In genomic region chr6:32968093-32968769, GRCh38 we compare ENCODE assay signal across 7 cellular contexts. TPM values are rescaled to one million over a fixed set of nuclear protein-coding genes. Genes with fewer than 3 reads are reported as not detected.
DNase-seq lines count a peak whose midpoint lies in the region; ATAC-seq, FAIRE-seq and TF ChIP-seq lines count a peak whose summit lies in the region.

BRD2 (plus strand) TSS chr6:32968594; CDS start chr6:32972899, 4,305 bp downstream.

- TF ChIP-seq CTCF in WTC11 (IDR thresholded peaks at IDR 0.05) = no peak
- no peak for TF ChIP-seq CTCF in bronchial epithelial cell (IDR thresholded peaks at IDR 0.05; ENCODE audit: insufficient read depth, low read length, severe bottlenecking)
- TF ChIP-seq CTCF in smooth muscle cell (IDR thresholded peaks at IDR 0.05; ENCODE audit: borderline replicate concordance, insufficient read depth, poor library complexity, severe bottlenecking) = no peak

- peaks cover 54% of the 10 kb centered on the region for H3K79me2 ChIP-seq in smooth muscle cell (ENCODE audit: low read depth)

- peak within 1 kb of the TSS; percentile 98 for H3K4me3 Mint-ChIP-seq in WTC11

- H4K20me1 ChIP-seq in smooth muscle cell (ENCODE audit: low read depth) = peaks cover 24% of the 10 kb centered on the region

- H3K4me2 ChIP-seq in smooth muscle cell = peak within 1 kb of the TSS; percentile 95

- H3K4me3 ChIP-seq in bronchial epithelial cell (ENCODE audit: low read depth, low read length) (peak within 1 kb of the TSS; percentile 91), smooth muscle cell (peak within 1 kb of the TSS; percentile 84)

- DNase-seq in NCI-H2227 (lab: John Stamatoyannopoulos, UW; ENCODE audit: unreplicated experiment) (peak; percentile 97), WTC11 (ENCODE audit: low spot score) (peak; percentile 94), bronchial epithelial cell (ENCODE audit: low read depth) (peak; percentile 86), iPS-NIHi7 (ENCODE audit: extremely low spot score) (peak; percentile 85), smooth muscle cell (lab: John Stamatoyannopoulos, UW; ENCODE audit: unreplicated experiment) (peak; percentile 99)

- CTCF ChIA-PET in WTC11 (lab: Charles Lee) = interaction anchor here (0.7 to 11.8 kb wide), 15 partner anchors 13 to 155 kb away, joined by 3 to 205 read pairs (median 6); partner anchors contain the start of genes HLA-DMA, PSMB9, TAP1 and TAP2

- 0% methylated on average over 54 of the region's 55 CpGs for WGBS in smooth muscle cell (ENCODE audit: low lambda C conversion rate)

- H3K36me3 Mint-ChIP-seq in WTC11 = peaks cover 31% of the 10 kb centered on the region

- H3K27me3 ChIP-seq in bronchial epithelial cell (ENCODE audit: control insufficient read depth, insufficient read depth, low read length) (no peaks in the 10 kb centered on the region), smooth muscle cell (ENCODE audit: low read depth) (no peaks in the 10 kb centered on the region)

- H3K27ac Mint-ChIP-seq in WTC11 = peak within 1 kb of the TSS; percentile 100

- peak within 1 kb of the TSS; percentile 90 for H2AFZ ChIP-seq in smooth muscle cell (ENCODE audit: low read depth)

- peaks cover 4% of the 10 kb centered on the region; the same call in 1 of the 2 replicates for H3K27me3 Mint-ChIP-seq in WTC11 (ENCODE audit: low read depth)

- POLR2A ChIA-PET in WTC11 (lab: Charles Lee) = interaction anchor here (0.6 to 7.0 kb wide), 5 partner anchors 13 to 74 kb away, joined by 3 to 146 read pairs (median 6); partner anchors contain the start of gene HLA-DMA

- peaks cover 10% of the 10 kb centered on the region for H3K4me1 Mint-ChIP-seq in WTC11

- no peak for FAIRE-seq in bronchial epithelial cell (lab: Jason Lieb, UNC)

- peak within 1 kb of the TSS; percentile 99 for H3K9ac ChIP-seq in smooth muscle cell (ENCODE audit: low read depth)

- H3K36me3 ChIP-seq in bronchial epithelial cell (ENCODE audit: control insufficient read depth, insufficient read depth, low read length) (peaks cover 9% of the 10 kb centered on the region), smooth muscle cell (ENCODE audit: low read depth) (no peaks in the 10 kb centered on the region)

- H3K27ac ChIP-seq in smooth muscle cell (ENCODE audit: low read depth) = peak within 1 kb of the TSS; percentile 99

- H3K9me3 ChIP-seq in smooth muscle cell (replicated peaks; ENCODE audit: low read depth) = no peaks in the 10 kb centered on the region

- peak; percentile 29 for ATAC-seq in GM18517 (IDR thresholded peaks at IDR 0.05; ENCODE audit: unreplicated experiment)
- ATAC-seq in HG03103 (IDR thresholded peaks at IDR 0.05; ENCODE audit: low read depth, unreplicated experiment) = peak; percentile 29
- peak; percentile 31 for ATAC-seq in WTC11

- H3K9me3 Mint-ChIP-seq in WTC11 = no peaks in the 10 kb centered on the region

- H3K4me1 ChIP-seq in smooth muscle cell (ENCODE audit: low read depth) = peaks cover 11% of the 10 kb centered on the region

- H3F3A ChIP-seq in smooth muscle cell (ENCODE audit: low read depth) = peaks cover 34% of the 10 kb centered on the region

TF ChIP-seq in WTC11, 78 proteins besides CTCF, POLR2A, EP300 and RAD21 (continues in another document):
- TF ChIP-seq ATF6 (CRISPR knock-in tag; IDR thresholded peaks at IDR 0.05) (no peak), CREB1 (CRISPR knock-in tag; IDR thresholded peaks at IDR 0.05) (no peak), USF1 (CRISPR knock-in tag; IDR thresholded peaks at IDR 0.05) (no peak), ZMAT4 (CRISPR knock-in tag; IDR thresholded peaks at IDR 0.05) (no peak), AFF4 (CRISPR knock-in tag; IDR thresholded peaks at IDR 0.05; ENCODE audit: borderline replicate concordance) (no peak), RELA (CRISPR knock-in tag; IDR thresholded peaks at IDR 0.05; ENCODE audit: borderline replicate concordance) (peak; percentile 70; the same call in 1 of the 2 replicates), STAT6 (CRISPR knock-in tag; conservative IDR thresholded peaks at IDR 0.05; ENCODE audit: low read depth) (no peak)

RNA-seq across cellular contexts. Expression of gene BRD2, which starts in this region (rescaled TPM):
- total RNA-seq in WTC11 (2021) (206 to 222 TPM (median 214 TPM) in 3 replicates), bronchial epithelial cell (57.1 and 71.7 TPM in 2 replicates), smooth muscle cell (205 and 244 TPM in 2 replicates)
- 162 and 197 TPM in 2 replicates for polyA plus RNA-seq in smooth muscle cell

Comparison
In these comparisons a context has a peak if more than half of its experiments do, and no peak if none do; other contexts are left out.
1. Peak in every context shown above with its lines: DNase-seq, ATAC-seq, H3K4me3 ChIP-seq and H3K27ac ChIP-seq.